8 cellular contexts compared by ENCODE assay signal in the genomic region with DNA sequence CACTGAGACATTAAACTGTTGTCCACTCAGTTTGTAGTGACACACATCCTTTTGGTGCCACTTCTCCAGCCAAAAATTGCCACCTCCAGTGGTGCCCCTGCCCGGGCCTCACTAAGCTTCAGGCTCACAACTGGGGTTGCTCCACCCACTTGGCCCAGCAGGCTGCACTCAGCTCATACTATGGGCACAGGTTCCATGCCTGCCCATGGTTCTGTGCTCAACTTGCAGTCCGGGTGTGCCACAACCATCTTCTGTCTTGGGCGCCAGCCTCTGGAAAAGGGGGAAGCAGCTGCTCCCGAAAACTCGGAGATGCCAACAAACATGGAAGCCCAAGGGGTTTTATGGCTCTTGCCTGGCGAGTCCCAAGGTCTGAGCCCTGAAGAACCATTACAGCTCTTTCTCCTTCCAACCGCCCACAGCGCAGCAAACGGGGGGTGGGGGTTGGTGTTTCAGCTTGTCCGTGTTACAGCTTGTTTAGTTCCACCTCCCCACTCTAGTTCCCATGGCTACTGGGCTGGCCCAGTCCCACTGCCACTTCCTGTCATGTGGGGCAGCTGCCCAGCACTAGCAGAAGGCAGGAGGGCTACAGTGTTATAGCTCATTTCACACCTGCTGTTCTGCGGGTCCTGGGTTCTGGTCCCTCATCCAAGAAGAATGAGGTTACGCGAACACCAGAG.
"Had no signal": no experiment of that assay in that cellular context is flagged by ENCODE, and none has a peak within 500 bp of the region (broad histone marks: within the 10 kb centered on the region; RNA-seq: fewer than 3 reads in every experiment).

No MANE protein-coding gene starts in this region.

- H3K27ac Mint-ChIP-seq: GM23338, H9 had no signal

- ATAC-seq: GM23338, K562 had no signal

- H3K4me1 Mint-ChIP-seq: GM23338, H9 had no signal

- H3K4me3 Mint-ChIP-seq: GM23338, H9 had no signal

- H3K4me3 ChIP-seq: GM23338, K562 had no signal

- DNase-seq: H9, HCEC 1CT, IMR-90 had no signal

- FAIRE-seq: H1, H54, HTR-8/SVneo, K562 had no signal
